1 cellular context compared by ENCODE assay signal in genomic region chr6:54156650-54157250, GRCh38.
TF ChIP-seq lines count a peak whose summit lies in the region.

No MANE protein-coding gene starts in this region.

TF ChIP-seq in IMR-90, 13 proteins besides CTCF, POLR2A, EP300 and RAD21 (continued from another document):
- TF ChIP-seq MXI1 (IDR thresholded peaks at IDR 0.05; ENCODE audit: borderline replicate concordance, low read depth, low read length), result no peak
